ENCODE assay signal across 12 cellular contexts in genomic region chr5:156893517-156893916, GRCh38. TPM values are rescaled to one million over a fixed set of nuclear protein-coding genes. Genes with fewer than 3 reads are reported as not detected.
DNase-seq lines count a peak whose midpoint lies in the region; ATAC-seq and TF ChIP-seq lines count a peak whose summit lies in the region.
"Had no signal": no experiment of that assay in that cellular context is flagged by ENCODE, and none has a peak within 500 bp of the region (broad histone marks: within the 10 kb centered on the region; RNA-seq: fewer than 3 reads in every experiment).

No MANE protein-coding gene starts in this region.

- intact Hi-C loops in activated CD8-positive, alpha-beta T cell treated with anti-CD3 and anti-CD28 coated beads for 36 hours (cut with micrococcal nuclease), result no loop called here

- CTCF ChIA-PET in activated CD8-positive, alpha-beta T cell treated with anti-CD3 and anti-CD28 coated beads for 36 hours (lab: Charles Lee), result interaction anchor here (1.2 to 1.4 kb wide), 2 partner anchors 12 to 40 kb away, joined by 4 to 5 read pairs; no protein-coding TSS in a partner anchor

- no peaks in the 10 kb centered on the region for H3K9me3 Mint-ChIP-seq in activated CD8-positive, alpha-beta T cell treated with anti-CD3 and anti-CD28 coated beads for 36 hours

- peaks cover 25% of the 10 kb centered on the region for H3K4me1 Mint-ChIP-seq in activated CD8-positive, alpha-beta T cell treated with anti-CD3 and anti-CD28 coated beads for 36 hours (ENCODE audit: low read depth)

- DNase-seq in activated CD8-positive, alpha-beta T cell treated with anti-CD3 and anti-CD28 coated beads for 36 hours, result no peak
- DNase-seq in cerebellar nuclear complex (lab: John Stamatoyannopoulos, UW) (no peak), NCI-H345 (lab: John Stamatoyannopoulos, UW) (no peak), kidney tubule cell (ENCODE audit: low spot score) (no peak), NCI-H2081 (lab: John Stamatoyannopoulos, UW) (no peak)
- DNase-seq: NCI-H526, spleen, stomach had no signal

- H3K4me3 Mint-ChIP-seq in activated CD8-positive, alpha-beta T cell treated with anti-CD3 and anti-CD28 coated beads for 36 hours, result no peak overlapping the region

- peak overlapping the region; percentile 81 for H3K27ac Mint-ChIP-seq in activated CD8-positive, alpha-beta T cell treated with anti-CD3 and anti-CD28 coated beads for 36 hours

- no peaks in the 10 kb centered on the region for H3K27me3 Mint-ChIP-seq in activated CD8-positive, alpha-beta T cell treated with anti-CD3 and anti-CD28 coated beads for 36 hours

- no peak for TF ChIP-seq CTCF in activated CD8-positive, alpha-beta T cell treated with anti-CD3 and anti-CD28 coated beads for 36 hours (IDR thresholded peaks at IDR 0.05)

- H3K36me3 Mint-ChIP-seq in activated CD8-positive, alpha-beta T cell treated with anti-CD3 and anti-CD28 coated beads for 36 hours (ENCODE audit: low read depth), result no peaks in the 10 kb centered on the region

- peak; percentile 79 for ATAC-seq in GM18519 (IDR thresholded peaks at IDR 0.05; ENCODE audit: low FRiP score, unreplicated experiment)
- ATAC-seq in GM21447 (IDR thresholded peaks at IDR 0.05; ENCODE audit: unreplicated experiment), result peak; percentile 75
- peak; percentile 62 for ATAC-seq in HG03139 (IDR thresholded peaks at IDR 0.05; ENCODE audit: unreplicated experiment)
- peak; percentile 70 for ATAC-seq in activated CD8-positive, alpha-beta T cell treated with anti-CD3 and anti-CD28 coated beads for 36 hours
- ATAC-seq: HepG2 had no signal

- POLR2A ChIA-PET in activated CD8-positive, alpha-beta T cell treated with anti-CD3 and anti-CD28 coated beads for 36 hours (lab: Charles Lee), result interaction anchor here (1.1 to 1.9 kb wide), 2 partner anchors 13 to 28 kb away, joined by 4 read pairs; no protein-coding TSS in a partner anchor

RNA-seq across cellular contexts. Expression of gene PPP1R2B, which starts 43.4 kb away (rescaled TPM):
- total RNA-seq in activated CD8-positive, alpha-beta T cell treated with anti-CD3 and anti-CD28 coated beads for 36 hours, result under 1 TPM in 1 of 2 experiments, not detected in 1; 0.16 TPM
- total RNA-seq: spleen, stomach had no signal
